Comparison of ENCODE assay signal across 8 cellular contexts in genomic region chrX:20265726-20266681, GRCh38. TPM values are rescaled to one million over a fixed set of nuclear protein-coding genes. Genes with fewer than 3 reads are reported as not detected.
DNase-seq lines count a peak whose midpoint lies in the region; ATAC-seq and TF ChIP-seq lines count a peak whose summit lies in the region.

No MANE protein-coding gene starts in this region.

- intact Hi-C loops in Right ventricle myocardium superior (cut with DNase I): loop anchor here (5.0 kb wide), 1 partner anchor 44 kb away; no protein-coding TSS in a partner anchor

- no peak overlapping the region for H2AK5ac ChIP-seq in trophoblast cell (ENCODE audit: low read length)

- in situ Hi-C loops in GM13976 (cut with MboI; ENCODE audit: low sequenced_read_pairs, unreplicated experiment): no loop called here

- peak overlapping the region; percentile 68 for H3K14ac ChIP-seq in trophoblast cell (ENCODE audit: low read length)

- no CpG with 5 or more reads among the region's 75 CpGs for WGBS in trophoblast cell (ENCODE audit: extremely low coverage, insufficient coverage, insufficient read length)

- peak overlapping the region; percentile 55 for H4K91ac ChIP-seq in trophoblast cell (ENCODE audit: low read depth, low read length)

- H3K79me2 ChIP-seq in OCI-LY3 (ENCODE audit: low read length): peaks cover 54% of the 10 kb centered on the region
- H3K79me2 ChIP-seq in trophoblast cell (ENCODE audit: control insufficient read depth, insufficient read depth, low read length, poor library complexity): peaks cover 6% of the 10 kb centered on the region

- H3K36me3 ChIP-seq in OCI-LY3 (replicated peaks; ENCODE audit: low read depth, low read length): peaks cover 3% of the 10 kb centered on the region
- peaks cover 0 to 2% of the 10 kb centered on the region in 2 experiments for H3K36me3 ChIP-seq in trophoblast cell (ENCODE audit: control insufficient read depth in 1 of 2, insufficient read depth in 2 of 2, low read length in 2 of 2)

- no peak overlapping the region for H3K4ac ChIP-seq in trophoblast cell (ENCODE audit: low read depth, low read length)

- H3K79me1 ChIP-seq in trophoblast cell (ENCODE audit: low read length): peaks cover 13% of the 10 kb centered on the region

- H3K9me3 ChIP-seq in OCI-LY3 (ENCODE audit: insufficient read depth, low read length): no peaks in the 10 kb centered on the region
- no peaks in the 10 kb centered on the region for H3K9me3 ChIP-seq in trophoblast cell (ENCODE audit: insufficient read depth, low read depth, low read length)

- H2AFZ ChIP-seq in OCI-LY3 (ENCODE audit: low read depth, low read length) (no peak overlapping the region), trophoblast cell (ENCODE audit: insufficient read depth, low read length, poor library complexity) (no peak overlapping the region)

- H3K4me1 ChIP-seq in OCI-LY3 (ENCODE audit: low read length): peaks cover 27% of the 10 kb centered on the region
- H3K4me1 ChIP-seq in trophoblast cell (ENCODE audit: control insufficient read depth in 1 of 2, insufficient read depth in 2 of 2, low read length in 2 of 2): peaks cover 0 to 3% of the 10 kb centered on the region in 2 experiments

- no peak for TF ChIP-seq CTCF in GM13976 (IDR thresholded peaks at IDR 0.05; ENCODE audit: borderline replicate concordance, control extremely low read depth, extremely low read depth, insufficient read depth, missing control alignments)
- TF ChIP-seq CTCF in OCI-LY3 (IDR thresholded peaks at IDR 0.05; ENCODE audit: low read depth, low read length): no peak

- DNase-seq in GM13976 (ENCODE audit: low spot score) (peak; percentile 33), Right ventricle myocardium superior (peak; percentile 51), trophoblast cell (peak; percentile 9 to 35), NCI-H446 treated with DMSO at 0.1 percent for 48 hours (lab: John Stamatoyannopoulos, UW) (no peak), inferior parietal cortex (ENCODE audit: extremely low spot score) (no peak)
- DNase-seq in activated naive CD4-positive, alpha-beta T cell treated with Interleukin-2 at 50 U/mL for 16 hours: peak; percentile 38

- peak overlapping the region; percentile 78 for H3K4me2 ChIP-seq in OCI-LY3 (ENCODE audit: low read length)
- H3K4me2 ChIP-seq in trophoblast cell (ENCODE audit: low read length): peak overlapping the region; percentile 94

- no peak overlapping the region for H3K18ac ChIP-seq in trophoblast cell (ENCODE audit: low read length)

- H2BK12ac ChIP-seq in trophoblast cell (ENCODE audit: low read length): no peak overlapping the region

- peak overlapping the region; percentile 59 for H3K27ac ChIP-seq in OCI-LY3 (ENCODE audit: low read length)
- H3K27ac ChIP-seq in trophoblast cell (ENCODE audit: low read depth, low read length): peak overlapping the region; percentile 65

- H2BK120ac ChIP-seq in trophoblast cell (ENCODE audit: insufficient read depth, low read length, poor library complexity): no peak overlapping the region

- H3K4me3 ChIP-seq in OCI-LY3 (ENCODE audit: low read length): peak overlapping the region; percentile 97
- H3K4me3 ChIP-seq in trophoblast cell (ENCODE audit: low read depth, low read length): peak overlapping the region; percentile 81

- H4K8ac ChIP-seq in trophoblast cell (ENCODE audit: low read depth, low read length): no peak overlapping the region

- H3K9ac ChIP-seq in OCI-LY3 (ENCODE audit: low read length) (peak overlapping the region; percentile 96), trophoblast cell (ENCODE audit: low read length) (peak overlapping the region; percentile 75)

- no peak overlapping the region for H3K23ac ChIP-seq in trophoblast cell (ENCODE audit: low read length)

- H4K12ac ChIP-seq in trophoblast cell (ENCODE audit: low read depth, low read length): no peak overlapping the region

- H3K27me3 ChIP-seq in OCI-LY3 (ENCODE audit: low read depth, low read length): no peaks in the 10 kb centered on the region
- H3K27me3 ChIP-seq in trophoblast cell (ENCODE audit: insufficient read depth, low read length): no peaks in the 10 kb centered on the region

- H2BK5ac ChIP-seq in trophoblast cell (ENCODE audit: low read depth, low read length, poor library complexity): peak overlapping the region; percentile 68

- ATAC-seq in HG02588 (IDR thresholded peaks at IDR 0.05; ENCODE audit: unreplicated experiment) (peak; percentile 13), Right ventricle myocardium superior (ENCODE audit: poor library complexity) (peak; percentile 5)

- H4K20me1 ChIP-seq in OCI-LY3 (ENCODE audit: insufficient read depth, low read length): peaks cover 41% of the 10 kb centered on the region

RNA-seq across cellular contexts. Expression of gene RPS6KA3, which starts 0.7 kb away (rescaled TPM):
- total RNA-seq in Right ventricle myocardium superior: 33.5 TPM
- polyA plus RNA-seq in trophoblast cell (2013): 12.1 and 12.6 TPM in 2 replicates

Comparison
In these comparisons a context has a peak if more than half of its experiments do, and no peak if none do; other contexts are left out.
1. DNase-seq: peak in GM13976 (single experiment), activated naive CD4-positive, alpha-beta T cell treated with Interleukin-2 at 50 U/mL for 16 hours (single experiment), Right ventricle myocardium superior (single experiment) and trophoblast cell (2 of 2); none in NCI-H446 treated with DMSO at 0.1 percent for 48 hours (single experiment) and inferior parietal cortex (single experiment).